8 cellular contexts compared by ENCODE assay signal in genomic region chr11:118921929-118922744, GRCh38. TPM values are rescaled to one million over a fixed set of nuclear protein-coding genes. Genes with fewer than 3 reads are reported as not detected.
DNase-seq lines count a peak whose midpoint lies in the region; ATAC-seq and TF ChIP-seq lines count a peak whose summit lies in the region.

No MANE protein-coding gene starts in this region.

- H3K4me3 Mint-ChIP-seq in CD4-positive, CD25-positive, alpha-beta regulatory T cell: peak overlapping the region; percentile 88 to 100 (median 98)
- no peak overlapping the region for H3K4me3 Mint-ChIP-seq in type B pancreatic cell

- peaks cover 35% of the 10 kb centered on the region for H3K36me3 Mint-ChIP-seq in CD4-positive, CD25-positive, alpha-beta regulatory T cell
- H3K36me3 Mint-ChIP-seq in type B pancreatic cell: no peaks in the 10 kb centered on the region

- intact Hi-C loops in dorsolateral prefrontal cortex (cut with DNase I) (no loop called here), lower lobe of right lung (cut with DNase I) (no loop called here)

- ATAC-seq in CD4-positive, CD25-positive, alpha-beta regulatory T cell (ENCODE audit: low read depth in 2 of 2): no peak
- peak; percentile 58 to 63 for ATAC-seq in lower lobe of right lung
- no peak for ATAC-seq in GM19455 (IDR thresholded peaks at IDR 0.05; ENCODE audit: unreplicated experiment)

- H3K27me3 ChIP-seq in CD4-positive, CD25-positive, alpha-beta regulatory T cell (ENCODE audit: control insufficient read depth, insufficient read depth, low read length): no peaks in the 10 kb centered on the region
- H3K27me3 ChIP-seq in dorsolateral prefrontal cortex (no peaks in the 10 kb centered on the region), lower lobe of right lung (ENCODE audit: low read depth) (no peaks in the 10 kb centered on the region)

- H3K27ac ChIP-seq in CD4-positive, CD25-positive, alpha-beta regulatory T cell (ENCODE audit: insufficient read depth, low read length, poor library complexity, severe bottlenecking): peak overlapping the region; percentile 100
- H3K27ac ChIP-seq in dorsolateral prefrontal cortex (peak overlapping the region in 55 of 59 donors; percentile 5 to 93 (median 77)), lower lobe of right lung (peak overlapping the region; percentile 90)

- no peak for TF ChIP-seq CTCF in dorsolateral prefrontal cortex (IDR thresholded peaks at IDR 0.05 in 54 of 56, conservative IDR thresholded peaks at IDR 0.05 in 2 of 56; ENCODE audit: low read depth in 1 of 56, partially characterized antibody in 56 of 56)
- TF ChIP-seq CTCF in lower lobe of right lung (IDR thresholded peaks at IDR 0.05): no peak
- TF ChIP-seq CTCF in type B pancreatic cell (conservative IDR thresholded peaks at IDR 0.05): no peak

- H3K4me1 Mint-ChIP-seq in CD4-positive, CD25-positive, alpha-beta regulatory T cell: peaks cover 0 to 60% (median 39%) of the 10 kb centered on the region in 4 donors
- peaks cover 61% of the 10 kb centered on the region for H3K4me1 Mint-ChIP-seq in type B pancreatic cell (ENCODE audit: unreplicated experiment)

- H3K9me3 ChIP-seq in CD4-positive, CD25-positive, alpha-beta regulatory T cell (ENCODE audit: control insufficient read depth in 2 of 2, low read length in 2 of 2): no peaks in the 10 kb centered on the region
- no peaks in the 10 kb centered on the region for H3K9me3 ChIP-seq in lower lobe of right lung

- H3K36me3 ChIP-seq in CD4-positive, CD25-positive, alpha-beta regulatory T cell (ENCODE audit: control insufficient read depth, insufficient read depth, low read length): no peaks in the 10 kb centered on the region
- no peaks in the 10 kb centered on the region for H3K36me3 ChIP-seq in lower lobe of right lung

- H3K27ac Mint-ChIP-seq in CD4-positive, CD25-positive, alpha-beta regulatory T cell: no peak overlapping the region
- no peak overlapping the region for H3K27ac Mint-ChIP-seq in type B pancreatic cell

- H3K4me1 ChIP-seq in CD4-positive, CD25-positive, alpha-beta regulatory T cell (ENCODE audit: control insufficient read depth, insufficient read depth, low read length, poor library complexity, severe bottlenecking): peaks cover 82% of the 10 kb centered on the region
- H3K4me1 ChIP-seq in lower lobe of right lung: peaks cover 88% of the 10 kb centered on the region

- no peak for DNase-seq in CD4-positive, CD25-positive, alpha-beta regulatory T cell
- peak; percentile 42 to 89 for DNase-seq in NCI-H526 (lab: John Stamatoyannopoulos, UW)
- peak in 2 of 10 donors; percentile 58 to 63 for DNase-seq in dorsolateral prefrontal cortex
- peak; percentile 87 for DNase-seq in lower lobe of right lung
- DNase-seq in type B pancreatic cell (ENCODE audit: extremely low spot score, unreplicated experiment): peak; percentile 71
- DNase-seq in retina: no peak
- DNase-seq in DMS153 (lab: John Stamatoyannopoulos, UW): no peak

- peaks cover 0 to 7% (median 0%) of the 10 kb centered on the region in 7 donors for H3K9me3 Mint-ChIP-seq in CD4-positive, CD25-positive, alpha-beta regulatory T cell
- no peaks in the 10 kb centered on the region for H3K9me3 Mint-ChIP-seq in type B pancreatic cell

- H3K27me3 Mint-ChIP-seq in CD4-positive, CD25-positive, alpha-beta regulatory T cell: peaks cover 14% of the 10 kb centered on the region
- no peaks in the 10 kb centered on the region for H3K27me3 Mint-ChIP-seq in type B pancreatic cell

- peak overlapping the region; percentile 98 for H3K4me3 ChIP-seq in CD4-positive, CD25-positive, alpha-beta regulatory T cell (ENCODE audit: low read depth, low read length)
- H3K4me3 ChIP-seq in dorsolateral prefrontal cortex: peak overlapping the region in 58 of 59 donors; percentile 9 to 95 (median 86)
- H3K4me3 ChIP-seq in lower lobe of right lung: peak overlapping the region; percentile 93

RNA-seq across cellular contexts. Expression of gene BCL9L, which starts 3.6 kb away (rescaled TPM):
- 229 TPM for total RNA-seq in CD4-positive, CD25-positive, alpha-beta regulatory T cell
- polyA plus RNA-seq in CD4-positive, CD25-positive, alpha-beta regulatory T cell: 1 to 10 TPM; 2.1 to 4.1 (median 3.1) TPM
- 10 to 100 TPM; 18.7 to 59.0 (median 28.4) TPM for total RNA-seq in dorsolateral prefrontal cortex
- total RNA-seq in lower lobe of right lung: 48.9 TPM
- 44.4 and 77.2 TPM in 2 replicates for total RNA-seq in type B pancreatic cell (ENCODE audit: low replicate concordance)

RNA-seq across cellular contexts. Expression of gene UPK2, which starts 34.0 kb away (rescaled TPM):
- not detected for total RNA-seq in CD4-positive, CD25-positive, alpha-beta regulatory T cell
- polyA plus RNA-seq in CD4-positive, CD25-positive, alpha-beta regulatory T cell: under 1 TPM; 0.19 to 0.42 (median 0.23) TPM
- total RNA-seq in dorsolateral prefrontal cortex: 1 to 10 TPM in 3 of 120 experiments, under 1 TPM in 24, not detected in 93; 0.43 to 1.2 (median 0.59) TPM
- not detected for total RNA-seq in lower lobe of right lung
- total RNA-seq in type B pancreatic cell (ENCODE audit: low replicate concordance): 26.8 and 30.1 TPM in 2 replicates

RNA-seq across cellular contexts. Expression of gene CXCR5, which starts 38.4 kb away (rescaled TPM):
- total RNA-seq in CD4-positive, CD25-positive, alpha-beta regulatory T cell: 4.8 TPM
- 10 to 100 TPM in 1 of 4 donors, 1 to 10 TPM in 3; 3.3 to 10.7 (median 6.0) TPM for polyA plus RNA-seq in CD4-positive, CD25-positive, alpha-beta regulatory T cell
- total RNA-seq in dorsolateral prefrontal cortex (not detected), lower lobe of right lung (0.09 TPM), type B pancreatic cell (ENCODE audit: low replicate concordance) (not detected in 2 replicates)

RNA-seq across cellular contexts. Expression of gene FOXR1, which starts 49.4 kb away (rescaled TPM):
- total RNA-seq in CD4-positive, CD25-positive, alpha-beta regulatory T cell: not detected
- polyA plus RNA-seq in CD4-positive, CD25-positive, alpha-beta regulatory T cell: not detected
- total RNA-seq in dorsolateral prefrontal cortex (under 1 TPM in 1 of 120 experiments, not detected in 119; 0.44 TPM), lower lobe of right lung (not detected), type B pancreatic cell (ENCODE audit: low replicate concordance) (not detected in 2 replicates)

Comparison
In these comparisons a context has a peak if more than half of its experiments do, and no peak if none do; other contexts are left out.
1. ATAC-seq: peak in lower lobe of right lung (2 of 2); none in CD4-positive, CD25-positive, alpha-beta regulatory T cell (0 of 2) and GM19455 (single experiment).
2. DNase-seq: peak in NCI-H526 (2 of 2), lower lobe of right lung (single experiment) and type B pancreatic cell (single experiment); none in CD4-positive, CD25-positive, alpha-beta regulatory T cell (0 of 3), retina (single experiment) and DMS153 (single experiment).
3. RNA of gene UPK2, which starts 34.0 kb away (total RNA-seq): 26.8 to 30.1 TPM in type B pancreatic cell; 0.43 to 1.2 TPM in dorsolateral prefrontal cortex, not detected in CD4-positive, CD25-positive, alpha-beta regulatory T cell (single experiment) and not detected in lower lobe of right lung (single experiment); every median in the first group is over 10 times any median in the second.
4. Peak in every context shown above with its lines, with median percentiles within 50 percentile points of each other: H3K27ac ChIP-seq and H3K4me3 ChIP-seq.